Comparison of ENCODE assay signal across 2 cellular contexts in the genomic region with DNA sequence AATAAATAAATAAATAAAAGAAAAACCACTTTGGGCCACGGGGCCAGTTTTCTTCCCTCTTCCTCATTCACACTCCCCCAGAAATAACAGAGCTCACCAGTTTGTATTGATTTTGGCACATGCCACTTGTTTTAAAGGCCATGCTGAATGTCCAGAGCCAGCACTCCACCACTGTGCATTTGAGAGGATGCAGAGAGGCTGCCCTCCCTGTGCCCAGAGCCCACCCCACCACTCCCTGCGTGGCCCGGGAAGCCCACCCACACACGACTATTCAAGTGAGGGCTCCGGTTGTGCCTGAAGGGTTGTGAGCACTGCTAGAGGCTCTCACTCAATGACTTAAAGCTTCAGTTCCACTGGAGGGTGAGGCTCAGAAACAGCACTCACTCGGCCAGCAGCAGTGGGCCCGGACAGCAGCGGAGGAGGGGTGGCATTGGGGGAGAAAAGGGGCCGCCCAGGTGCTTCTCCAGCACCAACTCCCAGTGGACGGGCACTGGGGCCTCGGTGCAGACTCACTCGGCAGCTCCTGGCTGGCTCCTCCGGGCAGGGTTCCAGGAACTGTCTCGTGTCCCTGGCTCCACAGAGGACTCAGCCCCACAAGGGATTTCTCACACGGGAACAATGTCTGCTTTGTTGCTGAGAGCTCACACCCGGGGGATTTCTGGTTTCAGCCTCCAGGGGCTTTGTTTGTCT.
TF ChIP-seq lines count a peak whose summit lies in the region.

No MANE protein-coding gene starts in this region.

TF ChIP-seq in IMR-90, 13 proteins besides CTCF, POLR2A, EP300 and RAD21:
- TF ChIP-seq RCOR1 (IDR thresholded peaks at IDR 0.05; ENCODE audit: insufficient replicate concordance, low read length) (no peak), CHD1 (IDR thresholded peaks at IDR 0.05; ENCODE audit: low read depth, low read length) (no peak)

TF ChIP-seq in GM12878, 131 proteins besides CTCF, POLR2A, EP300 and RAD21 (continued from another document):
- no peak for TF ChIP-seq HDGF (IDR thresholded peaks at IDR 0.05)
